Comparison of ENCODE assay signal across 16 cellular contexts in genomic region chr1:183876284-183876683, GRCh38.
DNase-seq lines count a peak whose midpoint lies in the region; ATAC-seq and TF ChIP-seq lines count a peak whose summit lies in the region.
"Had no signal": no experiment of that assay in that cellular context is flagged by ENCODE, and none has a peak within 500 bp of the region (broad histone marks: within the 10 kb centered on the region; RNA-seq: fewer than 3 reads in every experiment).

No MANE protein-coding gene starts in this region.

- H3K4me3 Mint-ChIP-seq in CD4-positive, CD25-positive, alpha-beta regulatory T cell: no peak overlapping the region
- no peak overlapping the region for H3K4me3 Mint-ChIP-seq in chondrocyte (ENCODE audit: unreplicated experiment)
- no peak overlapping the region for H3K4me3 Mint-ChIP-seq in stimulated activated effector memory CD8-positive, alpha-beta T cell treated with anti-CD3 and anti-CD28 coated beads, Interleukin-12 subunit alpha, Interleukin-12 subunit beta, amount 100 ng/mL, for 72 hours
- no peak overlapping the region for H3K4me3 Mint-ChIP-seq in type B pancreatic cell
- H3K4me3 Mint-ChIP-seq: activated CD4-positive, alpha-beta memory T cell treated with anti-CD3 and anti-CD28 coated beads for 36 hours; central memory CD8-positive, alpha-beta T cell; immature natural killer cell; stimulated activated naive CD8-positive, alpha-beta T cell treated with anti-CD3 and anti-CD28 coated beads, Interleukin-15, amount 100 ng/mL, for 72 hours had no signal

- H3K9me2 ChIP-seq in SK-N-SH: no peaks in the 10 kb centered on the region

- TF ChIP-seq EP300 in SK-N-SH (IDR thresholded peaks at IDR 0.05; ENCODE audit: borderline replicate concordance in 1 of 2, low read depth in 1 of 2, low read length in 1 of 2): no peak

- peaks cover 3% of the 10 kb centered on the region for H3K36me3 Mint-ChIP-seq in CD4-positive, CD25-positive, alpha-beta regulatory T cell
- H3K36me3 Mint-ChIP-seq in chondrocyte (ENCODE audit: low read depth) (peaks cover 11% of the 10 kb centered on the region), type B pancreatic cell (peaks cover 7% of the 10 kb centered on the region)
- H3K36me3 Mint-ChIP-seq in stimulated activated effector memory CD8-positive, alpha-beta T cell treated with anti-CD3 and anti-CD28 coated beads, Interleukin-12 subunit alpha, Interleukin-12 subunit beta, amount 100 ng/mL, for 72 hours: no peaks in the 10 kb centered on the region
- H3K36me3 Mint-ChIP-seq: activated CD4-positive, alpha-beta memory T cell treated with anti-CD3 and anti-CD28 coated beads for 36 hours; immature natural killer cell had no signal

- TF ChIP-seq CTCF in chondrocyte (IDR thresholded peaks at IDR 0.05): no peak
- TF ChIP-seq CTCF in lower lobe of right lung (IDR thresholded peaks at IDR 0.05): no peak
- TF ChIP-seq CTCF in SK-N-SH (IDR thresholded peaks at IDR 0.05): no peak
- TF ChIP-seq CTCF in type B pancreatic cell (conservative IDR thresholded peaks at IDR 0.05): no peak

- H3K9me3 ChIP-seq in CD4-positive, CD25-positive, alpha-beta regulatory T cell (ENCODE audit: control insufficient read depth in 2 of 2, low read length in 2 of 2): no peaks in the 10 kb centered on the region
- H3K9me3 ChIP-seq in lower lobe of right lung (no peaks in the 10 kb centered on the region), SK-N-SH (no peaks in the 10 kb centered on the region)
- H3K9me3 ChIP-seq: ovary had no signal

- no peak overlapping the region for H2AFZ ChIP-seq in SK-N-SH (ENCODE audit: low read depth)

- no peak for ATAC-seq in CD4-positive, CD25-positive, alpha-beta regulatory T cell (ENCODE audit: low read depth in 2 of 2)
- ATAC-seq in lower lobe of right lung: no peak
- no peak for ATAC-seq in stimulated activated effector memory CD8-positive, alpha-beta T cell treated with anti-CD3 and anti-CD28 coated beads, Interleukin-12 subunit alpha, Interleukin-12 subunit beta, amount 100 ng/mL, for 72 hours
- ATAC-seq: stimulated activated naive CD8-positive, alpha-beta T cell treated with anti-CD3 and anti-CD28 coated beads, Interleukin-15, amount 100 ng/mL, for 72 hours had no signal

- H3F3A ChIP-seq in SK-N-SH (replicated peaks; ENCODE audit: insufficient read depth): no peaks in the 10 kb centered on the region

- peaks cover 5% of the 10 kb centered on the region for H3K4me1 ChIP-seq in CD4-positive, CD25-positive, alpha-beta regulatory T cell (ENCODE audit: control insufficient read depth, insufficient read depth, low read length, poor library complexity, severe bottlenecking)
- peaks cover 81% of the 10 kb centered on the region for H3K4me1 ChIP-seq in lower lobe of right lung
- H3K4me1 ChIP-seq in SK-N-SH (ENCODE audit: control insufficient read depth in 1 of 2, insufficient read depth in 2 of 2, low read depth in 1 of 2, low read length in 1 of 2): peaks cover 4 to 25% of the 10 kb centered on the region in 2 experiments; a peak in 3 of 4 replicates

- H3K9ac ChIP-seq in SK-N-SH: no peak overlapping the region

- H3K79me2 ChIP-seq in SK-N-SH (ENCODE audit: insufficient read depth): no peaks in the 10 kb centered on the region

- CTCF ChIA-PET in SK-N-SH (lab: Yijun Ruan, JAX): interaction anchor here (1.2 kb wide), 1 partner anchor 40 kb away, joined by 3 read pairs; no protein-coding TSS in a partner anchor

- peaks cover 0 to 23% (median 9%) of the 10 kb centered on the region in 4 donors for H3K4me1 Mint-ChIP-seq in CD4-positive, CD25-positive, alpha-beta regulatory T cell
- peaks cover 52% of the 10 kb centered on the region for H3K4me1 Mint-ChIP-seq in chondrocyte (ENCODE audit: low read depth)
- no peaks in the 10 kb centered on the region for H3K4me1 Mint-ChIP-seq in stimulated activated effector memory CD8-positive, alpha-beta T cell treated with anti-CD3 and anti-CD28 coated beads, Interleukin-12 subunit alpha, Interleukin-12 subunit beta, amount 100 ng/mL, for 72 hours
- H3K4me1 Mint-ChIP-seq in type B pancreatic cell (ENCODE audit: unreplicated experiment): peaks cover 51% of the 10 kb centered on the region
- H3K4me1 Mint-ChIP-seq: immature natural killer cell had no signal

- intact Hi-C loops in lower lobe of right lung (cut with DNase I): no loop called here

- no peaks in the 10 kb centered on the region for H4K20me1 ChIP-seq in SK-N-SH (ENCODE audit: insufficient read depth)

- no peak for TF ChIP-seq RAD21 in SK-N-SH (IDR thresholded peaks at IDR 0.05; ENCODE audit: low read length)

- POLR2A ChIA-PET in SK-N-SH (lab: Yijun Ruan, JAX): no interaction called here

- H3K27me3 Mint-ChIP-seq in CD4-positive, CD25-positive, alpha-beta regulatory T cell: no peaks in the 10 kb centered on the region
- H3K27me3 Mint-ChIP-seq in chondrocyte (ENCODE audit: low read depth) (no peaks in the 10 kb centered on the region), type B pancreatic cell (no peaks in the 10 kb centered on the region)
- H3K27me3 Mint-ChIP-seq: central memory CD8-positive, alpha-beta T cell; stimulated activated naive CD8-positive, alpha-beta T cell treated with anti-CD3 and anti-CD28 coated beads, Interleukin-15, amount 100 ng/mL, for 72 hours had no signal

- DNase-seq in CD4-positive, CD25-positive, alpha-beta regulatory T cell: no peak
- DNase-seq in chondrocyte (ENCODE audit: low spot score) (no peak), lower lobe of right lung (no peak), SK-N-SH (no peak), NOMO-1 (lab: John Stamatoyannopoulos, UW; ENCODE audit: unreplicated experiment in 2 of 2) (no peak), type B pancreatic cell (ENCODE audit: extremely low spot score, unreplicated experiment) (no peak)
- DNase-seq in stimulated activated effector memory CD8-positive, alpha-beta T cell treated with anti-CD3 and anti-CD28 coated beads, Interleukin-12 subunit alpha, Interleukin-12 subunit beta, amount 100 ng/mL, for 72 hours (ENCODE audit: low spot score in 2 of 2): no peak
- no peak for DNase-seq in activated naive CD4-positive, alpha-beta T cell (lab: John Stamatoyannopoulos, UW)
- DNase-seq: activated CD4-positive, alpha-beta memory T cell treated with anti-CD3 and anti-CD28 coated beads for 36 hours; DMS 273 treated with DMSO at 0.1 percent for 48 hours; immature natural killer cell; Karpas-422; NCI-H82; ovary; stimulated activated naive CD8-positive, alpha-beta T cell treated with anti-CD3 and anti-CD28 coated beads, Interleukin-15, amount 100 ng/mL, for 72 hours had no signal

- H3K9me3 Mint-ChIP-seq in CD4-positive, CD25-positive, alpha-beta regulatory T cell: no peaks in the 10 kb centered on the region
- H3K9me3 Mint-ChIP-seq in chondrocyte (ENCODE audit: low read depth) (no peaks in the 10 kb centered on the region), type B pancreatic cell (no peaks in the 10 kb centered on the region)
- H3K9me3 Mint-ChIP-seq in stimulated activated effector memory CD8-positive, alpha-beta T cell treated with anti-CD3 and anti-CD28 coated beads, Interleukin-12 subunit alpha, Interleukin-12 subunit beta, amount 100 ng/mL, for 72 hours: no peaks in the 10 kb centered on the region
- H3K9me3 Mint-ChIP-seq: activated CD4-positive, alpha-beta memory T cell treated with anti-CD3 and anti-CD28 coated beads for 36 hours; central memory CD8-positive, alpha-beta T cell; immature natural killer cell had no signal

- no peaks in the 10 kb centered on the region for H3K36me3 ChIP-seq in CD4-positive, CD25-positive, alpha-beta regulatory T cell (ENCODE audit: control insufficient read depth, insufficient read depth, low read length)
- no peaks in the 10 kb centered on the region for H3K36me3 ChIP-seq in lower lobe of right lung
- H3K36me3 ChIP-seq in SK-N-SH (replicated peaks in 1 of 2; ENCODE audit: control insufficient read depth in 1 of 2, insufficient read depth in 2 of 2, low read length in 1 of 2): peaks cover 5 to 28% of the 10 kb centered on the region in 2 experiments
- H3K36me3 ChIP-seq: ovary had no signal

- H3K27me3 ChIP-seq in CD4-positive, CD25-positive, alpha-beta regulatory T cell (ENCODE audit: control insufficient read depth, insufficient read depth, low read length): no peaks in the 10 kb centered on the region
- H3K27me3 ChIP-seq in lower lobe of right lung (ENCODE audit: low read depth) (no peaks in the 10 kb centered on the region), SK-N-SH (ENCODE audit: insufficient read depth) (no peaks in the 10 kb centered on the region)
- H3K27me3 ChIP-seq: ovary had no signal

- no peak overlapping the region for H3K4me2 ChIP-seq in SK-N-SH

- no peak overlapping the region for H3K27ac ChIP-seq in CD4-positive, CD25-positive, alpha-beta regulatory T cell (ENCODE audit: insufficient read depth, low read length, poor library complexity, severe bottlenecking)
- peak overlapping the region; percentile 73 for H3K27ac ChIP-seq in lower lobe of right lung
- H3K27ac ChIP-seq in SK-N-SH (ENCODE audit: low read depth in 2 of 2, low read length in 1 of 2): no peak overlapping the region

- 98% methylated on average over 4 of the region's 4 CpGs for WGBS in SK-N-SH (ENCODE audit: low lambda C conversion rate)

- H3K4me3 ChIP-seq in CD4-positive, CD25-positive, alpha-beta regulatory T cell (ENCODE audit: low read depth, low read length): no peak overlapping the region
- H3K4me3 ChIP-seq in lower lobe of right lung: no peak overlapping the region
- H3K4me3 ChIP-seq in SK-N-SH (ENCODE audit: low read depth in 2 of 2, low read length in 1 of 2): no peak overlapping the region
- H3K4me3 ChIP-seq: ovary had no signal

- peak overlapping the region in 2 of 3 donors; percentile 21 to 45 for H3K27ac Mint-ChIP-seq in CD4-positive, CD25-positive, alpha-beta regulatory T cell
- H3K27ac Mint-ChIP-seq in chondrocyte (ENCODE audit: unreplicated experiment) (peak overlapping the region; percentile 90), type B pancreatic cell (no peak overlapping the region)
- H3K27ac Mint-ChIP-seq in stimulated activated effector memory CD8-positive, alpha-beta T cell treated with anti-CD3 and anti-CD28 coated beads, Interleukin-12 subunit alpha, Interleukin-12 subunit beta, amount 100 ng/mL, for 72 hours: peak overlapping the region; percentile 30
- H3K27ac Mint-ChIP-seq: activated CD4-positive, alpha-beta memory T cell treated with anti-CD3 and anti-CD28 coated beads for 36 hours; immature natural killer cell; stimulated activated naive CD8-positive, alpha-beta T cell treated with anti-CD3 and anti-CD28 coated beads, Interleukin-15, amount 100 ng/mL, for 72 hours had no signal

TF ChIP-seq in SK-N-SH, 30 proteins besides CTCF, POLR2A, EP300 and RAD21:
- no peak for TF ChIP-seq RFX5 (IDR thresholded peaks at IDR 0.05; ENCODE audit: low read length)
